1 cellular context compared by ENCODE assay signal in genomic region chr1:71054281-71054731, GRCh38.
TF ChIP-seq lines count a peak whose summit lies in the region.

No MANE protein-coding gene starts in this region.

TF ChIP-seq in K562, 482 proteins besides CTCF, POLR2A, EP300 and RAD21:
- 0 out of 4 replicates have a peak, but pooled peaks of 1 of the 2 experiments have one; percentile 31 for TF ChIP-seq MAZ (CRISPR knock-in tag; conservative IDR thresholded peaks at IDR 0.05 in 1 of 2, IDR thresholded peaks at IDR 0.05 in 1 of 2)
- no peak for TF ChIP-seq ZNF609 (CRISPR knock-in tag; IDR thresholded peaks at IDR 0.05; ENCODE audit: borderline replicate concordance)
- TF ChIP-seq PTRF (tag; IDR thresholded peaks at IDR 0.05): no peak
- no peak for TF ChIP-seq ZBTB9 (CRISPR knock-in tag; IDR thresholded peaks at IDR 0.05)
- no peak for TF ChIP-seq EP400 (IDR thresholded peaks at IDR 0.05)
- peak; percentile 64; the same call in 1 of the 2 replicates for TF ChIP-seq SUPT5H (IDR thresholded peaks at IDR 0.05)
- TF ChIP-seq POLR2AphosphoS2 (IDR thresholded peaks at IDR 0.05; ENCODE audit: low read length): peak; percentile 64; the same call in 1 of the 2 replicates
- TF ChIP-seq POLR2G (IDR thresholded peaks at IDR 0.05; ENCODE audit: low read depth, low read length): peak; percentile 74
- 0 out of 2 replicates have a peak, but pooled peaks have one; percentile 22 for TF ChIP-seq PML (IDR thresholded peaks at IDR 0.05; ENCODE audit: low read length)
- 0 out of 2 replicates have a peak, but pooled peaks have one; percentile 38 for TF ChIP-seq ZBTB17 (CRISPR knock-in tag; IDR thresholded peaks at IDR 0.05)
- TF ChIP-seq RBM22 (IDR thresholded peaks at IDR 0.05; ENCODE audit: low read depth, low read length, poor library complexity, severe bottlenecking): peak; percentile 49
- 0 out of 2 replicates have a peak, but pooled peaks have one; percentile 20 for TF ChIP-seq ATF4 (CRISPR knock-in tag; IDR thresholded peaks at IDR 0.05)
- no peak for TF ChIP-seq HDAC8 (tag; IDR thresholded peaks at IDR 0.05)
TF ChIP-seq in K562: peak in this region for 8.
